Comparison of ENCODE assay signal across 27 cellular contexts in genomic region chr11:104199041-104199440, GRCh38. TPM values are rescaled to one million over a fixed set of nuclear protein-coding genes. Genes with fewer than 3 reads are reported as not detected.
"Had no signal": no experiment of that assay in that cellular context is flagged by ENCODE, and none has a peak within 500 bp of the region (broad histone marks: within the 10 kb centered on the region; RNA-seq: fewer than 3 reads in every experiment).

No MANE protein-coding gene starts in this region.

- DNase-seq: activated B cell treated with CpG ODN at 0.5 μM for 24 hours; activated CD4-positive, alpha-beta memory T cell treated with anti-CD3 and anti-CD28 coated beads for 36 hours; activated CD4-positive, alpha-beta T cell treated with anti-CD3 and anti-CD28 coated beads for 4 hours; activated CD4-positive, alpha-beta T cell treated with anti-CD3 and anti-CD28 coated beads, Interleukin-2, amount 50 U/mL, for 1 hour; activated CD4-positive, CD25-positive, alpha-beta regulatory T cell treated with anti-CD3 and anti-CD28 coated beads, Interleukin-2, amount 50 U/mL, for 72 hours; activated CD8-positive, alpha-beta memory T cell treated with anti-CD3 and anti-CD28 coated beads, Interleukin-2, amount 50 U/mL, for 4 hours; activated gamma-delta T cell treated with Interleukin-2 at 50 U/mL for 16 hours; activated naive CD4-positive, alpha-beta T cell treated with anti-CD3 and anti-CD28 coated beads for 36 hours; activated T-cell treated with anti-CD3 and anti-CD28 coated beads for 4 hours; activated T-cell treated with anti-CD3 and anti-CD28 coated beads, Interleukin-2, amount 50 U/mL, for 4 hours; adrenal gland; anterior cingulate cortex; caudate nucleus; cerebellar nuclear complex; cortex of kidney; NCI-H1105; NCI-H1417 treated with DMSO at 0.1 percent for 48 hours; NCI-H2029 treated with DMSO at 0.1 percent for 48 hours; NCI-H2107; NCI-H2171; Right ventricle myocardium superior; SK-N-SH; T-cell; T-helper 2 cell; T-helper 9 cell had no signal

- ATAC-seq: activated naive CD4-positive, alpha-beta T cell treated with anti-CD3 and anti-CD28 coated beads, Interleukin-2, amount 50 U/mL, for 72 hours; activated T-cell treated with anti-CD3 and anti-CD28 coated beads, Interleukin-2, amount 50 U/mL, for 4 hours; T-cell had no signal

RNA-seq across cellular contexts. Expression of gene PDGFD, which starts 35.1 kb away (rescaled TPM):
- total RNA-seq: activated CD4-positive, alpha-beta memory T cell treated with anti-CD3 and anti-CD28 coated beads for 36 hours; activated naive CD4-positive, alpha-beta T cell treated with anti-CD3 and anti-CD28 coated beads for 36 hours; activated naive CD4-positive, alpha-beta T cell treated with anti-CD3 and anti-CD28 coated beads, Interleukin-2, amount 50 U/mL, for 72 hours; activated T-helper 1 cell treated with anti-CD3 and anti-CD28 coated beads, Interleukin-12 subunit alpha, Interleukin-12 subunit beta, Interleukin-2, Interleukin-4 antibody, amounts not matched to agents 30 ng/mL and 10 ng/mL and 1 ng/mL, durations not matched to agents 14 hours and 24 hours and 36 hours had no signal
